Comparison of ENCODE assay signal across 31 cellular contexts in the genomic region with DNA sequence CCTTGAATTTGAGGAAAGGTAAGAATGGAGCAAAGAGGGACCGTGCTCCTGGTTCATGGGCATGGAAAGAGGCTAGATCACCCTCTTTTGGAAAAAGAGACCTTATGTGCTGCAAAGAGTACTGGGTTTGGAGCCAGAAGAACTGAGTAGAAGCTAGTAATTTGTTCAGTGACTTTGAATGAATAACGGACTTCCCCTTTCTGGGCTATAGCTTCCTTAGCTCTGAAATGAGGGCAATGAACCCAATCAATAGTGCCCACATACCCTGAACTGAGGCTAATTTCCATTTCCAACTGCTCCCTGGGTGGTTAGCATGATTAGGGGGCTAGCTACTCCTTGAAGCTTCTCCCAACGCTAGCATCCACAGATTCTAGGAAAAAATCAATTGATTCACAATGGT.
"Had no signal": no experiment of that assay in that cellular context is flagged by ENCODE, and none has a peak within 500 bp of the region (broad histone marks: within the 10 kb centered on the region; RNA-seq: fewer than 3 reads in every experiment).

No MANE protein-coding gene starts in this region.

- H3K9ac ChIP-seq: parathyroid adenoma had no signal

- H3K27ac Mint-ChIP-seq: activated CD4-positive, alpha-beta memory T cell treated with anti-CD3 and anti-CD28 coated beads, Interleukin-2, amount 10 ng/mL, durations not matched to agents 7 days and 5 days; activated CD4-positive, alpha-beta T cell treated with anti-CD3 and anti-CD28 coated beads, Interleukin-2, amount 10 ng/mL, durations not matched to agents 7 days and 5 days; activated T-cell treated with anti-CD3 and anti-CD28 coated beads, Interleukin-2, amount 50 U/mL, for 24 hours; effector memory CD8-positive, alpha-beta T cell; immature natural killer cell; naive thymus-derived CD8-positive, alpha-beta T cell; WTC11 had no signal

- H3K4me3 Mint-ChIP-seq: activated CD4-positive, alpha-beta memory T cell treated with anti-CD3 and anti-CD28 coated beads, Interleukin-2, amount 10 ng/mL, durations not matched to agents 7 days and 5 days; activated CD4-positive, alpha-beta T cell treated with anti-CD3 and anti-CD28 coated beads, Interleukin-2, amount 10 ng/mL, durations not matched to agents 7 days and 5 days; activated T-cell treated with anti-CD3 and anti-CD28 coated beads, Interleukin-2, amount 50 U/mL, for 24 hours; effector memory CD8-positive, alpha-beta T cell; immature natural killer cell; naive thymus-derived CD8-positive, alpha-beta T cell; neural crest cell; WTC11 had no signal

- H3K27ac ChIP-seq: brain microvascular endothelial cell, gastroesophageal sphincter, parathyroid adenoma, testis, transverse colon had no signal

- H3K36me3 Mint-ChIP-seq: immature natural killer cell; naive thymus-derived CD8-positive, alpha-beta T cell; WTC11 had no signal

- H3K9me3 ChIP-seq: gastroesophageal sphincter, testis, transverse colon had no signal

- H3K4me1 Mint-ChIP-seq: activated CD4-positive, alpha-beta memory T cell treated with anti-CD3 and anti-CD28 coated beads, Interleukin-2, amount 10 ng/mL, durations not matched to agents 7 days and 5 days; activated CD4-positive, alpha-beta T cell treated with anti-CD3 and anti-CD28 coated beads, Interleukin-2, amount 10 ng/mL, durations not matched to agents 7 days and 5 days; immature natural killer cell; naive thymus-derived CD8-positive, alpha-beta T cell; neural crest cell had no signal

- H3K27me3 ChIP-seq: gastroesophageal sphincter, testis, transverse colon had no signal

- H3K4me3 ChIP-seq: gastroesophageal sphincter, testis, transverse colon had no signal

- H3K79me2 ChIP-seq: parathyroid adenoma had no signal

- H3K36me3 ChIP-seq: brain microvascular endothelial cell, gastroesophageal sphincter, transverse colon had no signal

- DNase-seq: activated CD4-positive, alpha-beta memory T cell treated with anti-CD3 and anti-CD28 coated beads, Interleukin-2, amount 10 ng/mL, durations not matched to agents 7 days and 5 days; activated CD4-positive, alpha-beta T cell treated with anti-CD3 and anti-CD28 coated beads for 1 hour; activated CD4-positive, alpha-beta T cell treated with anti-CD3 and anti-CD28 coated beads, Interleukin-2, amount 10 ng/mL, durations not matched to agents 7 days and 5 days; activated CD8-positive, alpha-beta memory T cell treated with anti-CD3 and anti-CD28 coated beads, Interleukin-2, amount 50 U/mL, for 48 hours; activated gamma-delta T cell; activated naive CD4-positive, alpha-beta T cell treated with anti-CD3 and anti-CD28 coated beads, Interleukin-2, amount 50 U/mL, for 16 hours; activated T-cell treated with anti-CD3 and anti-CD28 coated beads, Interleukin-2, amount 50 U/mL, for 24 hours; amniotic stem cell; brain microvascular endothelial cell; cortex of kidney; effector memory CD8-positive, alpha-beta T cell; erythroblast; head of caudate nucleus; hippocampal formation; immature natural killer cell; kidney; midbrain; naive thymus-derived CD8-positive, alpha-beta T cell; occipital lobe; right cardiac atrium; stimulated activated CD4-positive, alpha-beta T cell treated with anti-CD3 and anti-CD28 coated beads, Interleukin-15, amount 100 ng/mL, for 24 hours; stimulated activated CD4-positive, alpha-beta T cell treated with anti-CD3 and anti-CD28 coated beads, Interleukin-2, amount 100 ng/mL, for 24 hours; stimulated activated naive CD8-positive, alpha-beta T cell treated with anti-CD3 and anti-CD28 coated beads, Interleukin-15, Interleukin-2, amounts not matched to agents 100 U/mL and 50 U/mL, for 24 hours; T-helper 9 cell; testis; transverse colon had no signal

- H2AFZ ChIP-seq: parathyroid adenoma had no signal

- ATAC-seq: effector memory CD8-positive, alpha-beta T cell; gastroesophageal sphincter; naive thymus-derived CD8-positive, alpha-beta T cell; right cardiac atrium; stimulated activated naive CD8-positive, alpha-beta T cell treated with anti-CD3 and anti-CD28 coated beads, Interleukin-15, Interleukin-2, amounts not matched to agents 100 U/mL and 50 U/mL, for 24 hours had no signal

- H3K9me3 Mint-ChIP-seq: activated CD4-positive, alpha-beta memory T cell treated with anti-CD3 and anti-CD28 coated beads, Interleukin-2, amount 10 ng/mL, durations not matched to agents 7 days and 5 days; activated CD4-positive, alpha-beta T cell treated with anti-CD3 and anti-CD28 coated beads, Interleukin-2, amount 10 ng/mL, durations not matched to agents 7 days and 5 days; activated T-cell treated with anti-CD3 and anti-CD28 coated beads, Interleukin-2, amount 50 U/mL, for 24 hours; effector memory CD8-positive, alpha-beta T cell; immature natural killer cell; naive thymus-derived CD8-positive, alpha-beta T cell; WTC11 had no signal

- FAIRE-seq: astrocyte, kidney had no signal

- H3K4me1 ChIP-seq: gastroesophageal sphincter, parathyroid adenoma had no signal
